Comparison of ENCODE assay signal across 21 cellular contexts in genomic region chr12:70002912-70003255, GRCh38.
DNase-seq lines count a peak whose midpoint lies in the region; ATAC-seq and TF ChIP-seq lines count a peak whose summit lies in the region.
"Had no signal": no experiment of that assay in that cellular context is flagged by ENCODE, and none has a peak within 500 bp of the region (broad histone marks: within the 10 kb centered on the region; RNA-seq: fewer than 3 reads in every experiment).

No MANE protein-coding gene starts in this region.

- no peak overlapping the region for H3K27ac Mint-ChIP-seq in T-helper 17 cell
- H3K27ac Mint-ChIP-seq: activated naive CD4-positive, alpha-beta T cell treated with anti-CD3 and anti-CD28 coated beads, Interleukin-2, amount 50 U/mL, for 24 hours; CD4-positive, alpha-beta T cell had no signal

- H3K36me3 ChIP-seq in esophagus squamous epithelium (no peaks in the 10 kb centered on the region), muscle layer of duodenum (ENCODE audit: control insufficient read depth in 1 of 2, insufficient read depth in 2 of 2, low read length in 2 of 2) (no peaks in the 10 kb centered on the region), tibial nerve (peaks cover 0 to 3% (median 0%) of the 10 kb centered on the region in 3 donors), left lung (no peaks in the 10 kb centered on the region)

- peaks cover 0 to 5% (median 0%) of the 10 kb centered on the region in 3 donors for H3K9me3 ChIP-seq in esophagus squamous epithelium
- no peaks in the 10 kb centered on the region for H3K9me3 ChIP-seq in muscle layer of duodenum (ENCODE audit: control insufficient read depth in 1 of 2, low read length in 2 of 2)
- H3K9me3 ChIP-seq in tibial nerve = peaks cover 0 to 16% (median 2%) of the 10 kb centered on the region in 4 donors
- H3K9me3 ChIP-seq in T-helper 17 cell (ENCODE audit: control insufficient read depth, low read length, poor library complexity, severe bottlenecking) = peaks cover 4% of the 10 kb centered on the region
- peaks cover 0 to 8% of the 10 kb centered on the region in 2 donors for H3K9me3 ChIP-seq in left lung

- H3K4me3 Mint-ChIP-seq in T-helper 17 cell = no peak overlapping the region
- H3K4me3 Mint-ChIP-seq: activated naive CD4-positive, alpha-beta T cell treated with anti-CD3 and anti-CD28 coated beads, Interleukin-2, amount 50 U/mL, for 24 hours; CD4-positive, alpha-beta T cell had no signal

- TF ChIP-seq CTCF in esophagus squamous epithelium (IDR thresholded peaks at IDR 0.05) (no peak), tibial nerve (IDR thresholded peaks at IDR 0.05) (no peak), left lung (IDR thresholded peaks at IDR 0.05) (no peak)

- TF ChIP-seq POLR2A in esophagus squamous epithelium (IDR thresholded peaks at IDR 0.05) = no peak
- no peak for TF ChIP-seq POLR2A in tibial nerve (IDR thresholded peaks at IDR 0.05)

- no peak for TF ChIP-seq EP300 in tibial nerve (IDR thresholded peaks at IDR 0.05)

- intact Hi-C loops in esophagus squamous epithelium (cut with DNase I) = no loop called here
- intact Hi-C loops in left lung (cut with DNase I) = no loop called here

- no peaks in the 10 kb centered on the region for H3K36me3 Mint-ChIP-seq in T-helper 17 cell (ENCODE audit: low read depth)
- H3K36me3 Mint-ChIP-seq: activated naive CD4-positive, alpha-beta T cell treated with anti-CD3 and anti-CD28 coated beads, Interleukin-2, amount 50 U/mL, for 24 hours had no signal

- H3K27me3 ChIP-seq in esophagus squamous epithelium (no peaks in the 10 kb centered on the region), muscle layer of duodenum (ENCODE audit: low read depth, low read length) (no peaks in the 10 kb centered on the region), tibial nerve (no peaks in the 10 kb centered on the region), left lung (no peaks in the 10 kb centered on the region)

- H3K4me1 Mint-ChIP-seq in T-helper 17 cell = no peaks in the 10 kb centered on the region
- H3K4me1 Mint-ChIP-seq: activated naive CD4-positive, alpha-beta T cell treated with anti-CD3 and anti-CD28 coated beads, Interleukin-2, amount 50 U/mL, for 24 hours had no signal

- H3K27me3 Mint-ChIP-seq in T-helper 17 cell = peaks cover 14% of the 10 kb centered on the region
- H3K27me3 Mint-ChIP-seq: CD4-positive, alpha-beta T cell had no signal

- WGBS in esophagus squamous epithelium, 2 donors = 73 to 82% methylated on average over 4 to 6 of the region's 6 CpGs
- 52 to 78% methylated on average over 6 of the region's 6 CpGs for WGBS in tibial nerve, 2 donors

- DNase-seq in NCI-H446 treated with DMSO at 0.1 percent for 48 hours (lab: John Stamatoyannopoulos, UW) (peak; percentile 80), esophagus squamous epithelium (lab: John Stamatoyannopoulos, UW) (no peak), tibial nerve (ENCODE audit: low spot score in 2 of 2) (no peak), T-helper 17 cell (no peak), left lung (no peak)
- no peak for DNase-seq in stimulated activated CD4-positive, alpha-beta T cell treated with anti-CD3 and anti-CD28 coated beads, Interleukin-4, amount 100 ng/mL, for 24 hours
- DNase-seq: anterior cingulate cortex; CD4-positive, alpha-beta T cell; central memory CD4-positive, alpha-beta T cell; Karpas-422; NCI-H1048; NCI-H2029 treated with DMSO at 0.1 percent for 48 hours; NCI-H226; NK-92 treated with Interleukin-12 subunit alpha and Interleukin-12 subunit beta, amount 100 ng/mL, for 24 hours; retina; stimulated activated CD4-positive, alpha-beta T cell treated with anti-CD3 and anti-CD28 coated beads, Interleukin-15, amount 100 ng/mL, for 24 hours; substantia nigra had no signal

- H3K4me3 ChIP-seq in esophagus squamous epithelium (no peak overlapping the region), muscle layer of duodenum (ENCODE audit: low read depth in 1 of 2, low read length in 2 of 2) (no peak overlapping the region), tibial nerve (no peak overlapping the region), left lung (no peak overlapping the region)
- H3K4me3 ChIP-seq: SK-N-MC had no signal

- H3K27ac ChIP-seq in esophagus squamous epithelium (peak overlapping the region in 3 of 4 donors; percentile 50 to 78 (median 67)), muscle layer of duodenum (ENCODE audit: low read length) (peak overlapping the region; percentile 68), tibial nerve (peak overlapping the region in 3 of 4 donors; percentile 30 to 46 (median 46)), left lung (no peak overlapping the region)
- H3K27ac ChIP-seq: SK-N-MC, VCaP had no signal

- H3K4me1 ChIP-seq in esophagus squamous epithelium = peaks cover 0 to 24% (median 9%) of the 10 kb centered on the region in 3 donors
- peaks cover 0 to 6% of the 10 kb centered on the region in 2 donors for H3K4me1 ChIP-seq in muscle layer of duodenum (ENCODE audit: control insufficient read depth in 1 of 2, insufficient read depth in 2 of 2, low read length in 2 of 2)
- peaks cover 0 to 7% (median 0%) of the 10 kb centered on the region in 4 donors for H3K4me1 ChIP-seq in tibial nerve
- H3K4me1 ChIP-seq in left lung = peaks cover 0 to 3% of the 10 kb centered on the region in 2 donors

- ATAC-seq in T-helper 17 cell = no peak
- no peak for ATAC-seq in left lung

Comparison
In these comparisons a context has a peak if more than half of its experiments do, and no peak if none do; other contexts are left out.
1. H3K27ac ChIP-seq: peak in esophagus squamous epithelium (3 of 4), muscle layer of duodenum (single experiment) and tibial nerve (3 of 4); none in left lung (0 of 2).